2 cellular contexts compared by ENCODE assay signal in the genomic region with DNA sequence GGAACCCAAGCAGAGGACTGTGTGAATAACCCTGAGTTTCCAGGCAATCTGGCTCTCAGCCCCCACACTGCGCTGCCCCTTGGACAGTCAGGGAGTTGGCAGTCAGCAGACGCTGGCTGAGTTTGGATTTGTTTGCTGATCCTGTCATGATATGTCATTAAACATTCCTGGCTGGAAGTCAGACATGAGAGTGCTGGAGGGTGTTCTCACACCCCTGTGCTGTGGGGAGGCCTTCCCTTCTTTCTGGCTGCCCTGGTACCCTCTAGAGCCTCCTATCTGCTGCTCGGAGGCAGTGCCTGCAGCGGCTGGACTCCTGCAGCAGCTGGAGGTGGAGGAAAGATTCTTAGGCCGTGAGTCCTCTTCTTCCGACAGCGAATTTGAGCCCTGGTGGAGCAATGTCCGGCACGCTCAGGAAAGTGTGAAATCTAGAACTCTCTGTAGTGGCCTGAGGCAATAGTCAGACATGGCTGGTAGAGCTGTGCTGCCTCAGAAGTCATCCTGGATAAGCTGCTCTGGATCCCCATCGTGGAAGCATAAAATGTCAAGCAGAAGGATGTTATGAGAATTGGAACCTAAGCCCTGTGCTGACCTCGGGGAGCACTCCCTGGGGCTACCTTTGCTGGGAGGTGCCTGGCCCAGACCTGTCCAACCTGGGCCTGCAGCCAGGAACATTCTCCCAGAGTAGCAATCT.
TF ChIP-seq lines count a peak whose summit lies in the region.

No MANE protein-coding gene starts in this region.

TF ChIP-seq in IMR-90, 13 proteins besides CTCF, POLR2A, EP300 and RAD21 (continued from another document):
- TF ChIP-seq RFX5 (IDR thresholded peaks at IDR 0.05; ENCODE audit: low read depth, low read length) (no peak), BHLHE40 (IDR thresholded peaks at IDR 0.05; ENCODE audit: low read depth, low read length) (peak; percentile 92), MXI1 (IDR thresholded peaks at IDR 0.05; ENCODE audit: borderline replicate concordance, low read depth, low read length) (no peak), NFE2L2 (IDR thresholded peaks at IDR 0.05; ENCODE audit: low read depth, low read length) (no peak)

TF ChIP-seq in HepG2, 621 proteins besides CTCF, POLR2A, EP300 and RAD21 (continued from another document):
- TF ChIP-seq ZNF704 (CRISPR knock-in tag; IDR thresholded peaks at IDR 0.05; ENCODE audit: borderline replicate concordance) = no peak
- TF ChIP-seq ZIK1 (CRISPR knock-in tag; IDR thresholded peaks at IDR 0.05; ENCODE audit: borderline replicate concordance, low read depth) = no peak
- no peak for TF ChIP-seq MAFK (conservative IDR thresholded peaks at IDR 0.05 in 1 of 2, IDR thresholded peaks at IDR 0.05 in 1 of 2; ENCODE audit: low read length in 2 of 2)
- TF ChIP-seq, protein P1, sequence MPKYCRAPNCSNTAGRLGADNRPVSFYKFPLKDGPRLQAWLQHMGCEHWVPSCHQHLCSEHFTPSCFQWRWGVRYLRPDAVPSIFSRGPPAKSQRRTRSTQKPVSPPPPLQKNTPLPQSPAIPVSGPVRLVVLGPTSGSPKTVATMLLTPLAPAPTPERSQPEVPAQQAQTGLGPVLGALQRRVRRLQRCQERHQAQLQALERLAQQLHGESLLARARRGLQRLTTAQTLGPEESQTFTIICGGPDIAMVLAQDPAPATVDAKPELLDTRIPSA (CRISPR knock-in tag; IDR thresholded peaks at IDR 0.05; ENCODE audit: borderline replicate concordance) = no peak
- TF ChIP-seq FOXP4 (CRISPR knock-in tag; IDR thresholded peaks at IDR 0.05) = no peak
- TF ChIP-seq, protein P2, sequence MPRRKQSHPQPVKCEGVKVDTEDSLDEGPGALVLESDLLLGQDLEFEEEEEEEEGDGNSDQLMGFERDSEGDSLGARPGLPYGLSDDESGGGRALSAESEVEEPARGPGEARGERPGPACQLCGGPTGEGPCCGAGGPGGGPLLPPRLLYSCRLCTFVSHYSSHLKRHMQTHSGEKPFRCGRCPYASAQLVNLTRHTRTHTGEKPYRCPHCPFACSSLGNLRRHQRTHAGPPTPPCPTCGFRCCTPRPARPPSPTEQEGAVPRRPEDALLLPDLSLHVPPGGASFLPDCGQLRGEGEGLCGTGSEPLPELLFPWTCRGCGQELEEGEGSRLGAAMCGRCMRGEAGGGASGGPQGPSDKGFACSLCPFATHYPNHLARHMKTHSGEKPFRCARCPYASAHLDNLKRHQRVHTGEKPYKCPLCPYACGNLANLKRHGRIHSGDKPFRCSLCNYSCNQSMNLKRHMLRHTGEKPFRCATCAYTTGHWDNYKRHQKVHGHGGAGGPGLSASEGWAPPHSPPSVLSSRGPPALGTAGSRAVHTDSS (CRISPR knock-in tag; conservative IDR thresholded peaks at IDR 0.05) = no peak
- TF ChIP-seq GATA4 (IDR thresholded peaks at IDR 0.05; ENCODE audit: borderline replicate concordance, low read depth) = no peak
- TF ChIP-seq ZBTB46 (CRISPR knock-in tag; IDR thresholded peaks at IDR 0.05; ENCODE audit: borderline replicate concordance) = no peak
- no peak for TF ChIP-seq ZNF597 (CRISPR knock-in tag; IDR thresholded peaks at IDR 0.05)
- TF ChIP-seq ZNF773 (CRISPR knock-in tag; IDR thresholded peaks at IDR 0.05; ENCODE audit: borderline replicate concordance) = no peak
- TF ChIP-seq, protein P3, sequence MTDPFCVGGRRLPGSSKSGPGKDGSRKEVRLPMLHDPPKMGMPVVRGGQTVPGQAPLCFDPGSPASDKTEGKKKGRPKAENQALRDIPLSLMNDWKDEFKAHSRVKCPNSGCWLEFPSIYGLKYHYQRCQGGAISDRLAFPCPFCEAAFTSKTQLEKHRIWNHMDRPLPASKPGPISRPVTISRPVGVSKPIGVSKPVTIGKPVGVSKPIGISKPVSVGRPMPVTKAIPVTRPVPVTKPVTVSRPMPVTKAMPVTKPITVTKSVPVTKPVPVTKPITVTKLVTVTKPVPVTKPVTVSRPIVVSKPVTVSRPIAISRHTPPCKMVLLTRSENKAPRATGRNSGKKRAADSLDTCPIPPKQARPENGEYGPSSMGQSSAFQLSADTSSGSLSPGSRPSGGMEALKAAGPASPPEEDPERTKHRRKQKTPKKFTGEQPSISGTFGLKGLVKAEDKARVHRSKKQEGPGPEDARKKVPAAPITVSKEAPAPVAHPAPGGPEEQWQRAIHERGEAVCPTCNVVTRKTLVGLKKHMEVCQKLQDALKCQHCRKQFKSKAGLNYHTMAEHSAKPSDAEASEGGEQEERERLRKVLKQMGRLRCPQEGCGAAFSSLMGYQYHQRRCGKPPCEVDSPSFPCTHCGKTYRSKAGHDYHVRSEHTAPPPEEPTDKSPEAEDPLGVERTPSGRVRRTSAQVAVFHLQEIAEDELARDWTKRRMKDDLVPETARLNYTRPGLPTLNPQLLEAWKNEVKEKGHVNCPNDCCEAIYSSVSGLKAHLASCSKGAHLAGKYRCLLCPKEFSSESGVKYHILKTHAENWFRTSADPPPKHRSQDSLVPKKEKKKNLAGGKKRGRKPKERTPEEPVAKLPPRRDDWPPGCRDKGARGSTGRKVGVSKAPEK (CRISPR knock-in tag; IDR thresholded peaks at IDR 0.05; ENCODE audit: borderline replicate concordance) = no peak
- no peak for TF ChIP-seq ZNF205 (CRISPR knock-in tag; IDR thresholded peaks at IDR 0.05)
- no peak for TF ChIP-seq CBX1 (IDR thresholded peaks at IDR 0.05; ENCODE audit: low read depth)
- TF ChIP-seq ZSCAN25 (CRISPR knock-in tag; IDR thresholded peaks at IDR 0.05) = no peak
- no peak for TF ChIP-seq NR2F2 (IDR thresholded peaks at IDR 0.05; ENCODE audit: borderline replicate concordance, low read depth)
